20 cellular contexts compared by ENCODE assay signal in the genomic region with DNA sequence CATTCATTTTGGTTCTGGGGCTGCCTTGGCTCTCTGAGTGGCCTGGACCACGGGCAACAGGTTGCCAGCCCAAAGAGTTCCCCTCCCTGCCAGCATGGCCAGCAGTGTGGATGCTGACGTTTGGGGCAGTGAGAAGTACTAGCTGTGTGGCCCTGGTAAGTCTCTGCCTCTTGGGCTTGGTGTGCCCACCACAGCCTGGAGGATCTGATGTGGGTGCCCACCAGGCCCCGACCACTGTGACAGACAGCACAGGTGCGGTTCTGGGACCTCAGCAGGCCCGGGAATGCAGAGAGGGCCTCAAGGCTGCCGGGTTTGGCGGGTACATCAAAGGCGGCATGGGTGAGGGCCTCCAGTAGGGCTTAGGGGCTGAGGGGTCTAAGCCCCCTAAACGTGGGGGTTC. TPM values are rescaled to one million over a fixed set of nuclear protein-coding genes. Genes with fewer than 3 reads are reported as not detected.
"Had no signal": no experiment of that assay in that cellular context is flagged by ENCODE, and none has a peak within 500 bp of the region (broad histone marks: within the 10 kb centered on the region; RNA-seq: fewer than 3 reads in every experiment).

No MANE protein-coding gene starts in this region.

- H3K36me3 Mint-ChIP-seq: naive thymus-derived CD8-positive, alpha-beta T cell; type B pancreatic cell had no signal

- H3K4me3 ChIP-seq: colonic mucosa, heart left ventricle, mucosa of descending colon, right atrium auricular region, suprapubic skin, thyroid gland, uterus had no signal

- H3K4me3 Mint-ChIP-seq: endodermal cell; naive thymus-derived CD8-positive, alpha-beta T cell; type B pancreatic cell had no signal

- H3K36me3 ChIP-seq: colonic mucosa, heart left ventricle, right atrium auricular region, suprapubic skin, thyroid gland, uterus had no signal

- H3K9me3 Mint-ChIP-seq: endodermal cell; naive thymus-derived CD8-positive, alpha-beta T cell; type B pancreatic cell had no signal

- FAIRE-seq: small intestine had no signal

- ATAC-seq: heart left ventricle; mucosa of descending colon; naive thymus-derived CD8-positive, alpha-beta T cell had no signal

- DNase-seq: colonic mucosa; dermis blood vessel endothelial cell; endodermal cell; foreskin melanocyte; heart left ventricle; hippocampal formation; kidney glomerular epithelial cell; mucosa of descending colon; small intestine; stimulated activated CD4-positive, alpha-beta T cell treated with anti-CD3 and anti-CD28 coated beads, Interleukin-2, amount 100 ng/mL, for 48 hours; stimulated activated naive CD4-positive, alpha-beta T cell treated with Interleukin-2 at 50 U/mL for 16 hours; thyroid gland; uterus had no signal

- H3K27me3 ChIP-seq: colonic mucosa, right atrium auricular region, thyroid gland, uterus had no signal

- H3K27ac Mint-ChIP-seq: endodermal cell; naive thymus-derived CD8-positive, alpha-beta T cell; type B pancreatic cell had no signal

- H3K4me1 ChIP-seq: colonic mucosa, right atrium auricular region, suprapubic skin, thyroid gland, uterus had no signal

- H3K9me3 ChIP-seq: colonic mucosa, heart left ventricle, mucosa of descending colon, right atrium auricular region, suprapubic skin, thyroid gland, uterus had no signal

- H3K27ac ChIP-seq: colonic mucosa, heart left ventricle, right atrium auricular region, suprapubic skin, thyroid gland, uterus had no signal

- H3K4me1 Mint-ChIP-seq: naive thymus-derived CD8-positive, alpha-beta T cell had no signal

RNA-seq across cellular contexts. Expression of a gene that starts 33.6 kb away (rescaled TPM):
- total RNA-seq: liver; lung microvascular endothelial cell; naive thymus-derived CD8-positive, alpha-beta T cell; right atrium auricular region had no signal
- polyA plus RNA-seq: naive thymus-derived CD8-positive, alpha-beta T cell; neural cell had no signal
